10 cellular contexts compared by ENCODE assay signal in the genomic region with DNA sequence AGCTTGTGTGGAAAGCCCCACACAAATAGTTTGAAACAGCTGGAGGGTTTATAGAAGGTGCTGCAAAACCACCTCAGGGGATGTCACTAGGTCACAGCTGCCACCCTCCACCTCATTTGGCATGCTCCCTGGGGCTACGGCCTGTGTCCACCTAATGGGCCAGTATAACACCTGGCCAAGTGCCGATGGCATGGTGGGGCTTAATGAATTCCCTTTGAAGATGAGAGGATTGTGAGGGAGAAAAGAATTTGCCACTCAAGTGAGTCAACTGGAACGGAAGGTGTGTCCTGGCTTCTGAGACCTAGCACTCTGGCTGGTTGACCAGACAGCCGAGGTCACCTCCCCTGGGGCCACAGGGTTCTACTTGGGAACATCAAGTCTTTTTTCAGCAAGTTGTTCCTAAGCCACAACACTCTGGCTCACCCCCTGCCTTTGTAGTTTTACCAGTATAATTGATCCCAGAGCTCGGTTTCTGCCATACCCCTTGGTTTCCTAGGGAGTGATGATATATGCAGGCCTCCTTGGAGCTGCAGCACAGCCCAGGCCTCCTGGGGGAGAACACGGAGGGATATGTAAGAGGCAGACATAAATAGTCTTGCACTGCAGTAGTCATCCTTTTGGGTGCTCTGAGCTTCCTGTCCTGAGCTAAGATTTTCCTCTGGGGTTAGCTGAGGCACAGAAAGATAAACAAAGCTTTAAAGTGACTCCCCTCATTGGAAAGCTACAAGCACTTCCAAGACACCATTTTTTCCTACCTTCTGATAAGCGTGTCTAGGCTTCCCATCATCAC.
DNase-seq lines count a peak whose midpoint lies in the region; ATAC-seq and TF ChIP-seq lines count a peak whose summit lies in the region.
"Had no signal": no experiment of that assay in that cellular context is flagged by ENCODE, and none has a peak within 500 bp of the region (broad histone marks: within the 10 kb centered on the region; RNA-seq: fewer than 3 reads in every experiment).

No MANE protein-coding gene starts in this region.

- peaks cover 67% of the 10 kb centered on the region for H3K4me1 ChIP-seq in PC-9 (replicated peaks; ENCODE audit: insufficient read depth)

- H3K4me1 Mint-ChIP-seq in chondrocyte (ENCODE audit: low read depth): peaks cover 14% of the 10 kb centered on the region

- no peaks in the 10 kb centered on the region for H4K20me1 ChIP-seq in PC-9 (ENCODE audit: insufficient read depth)

- peak; percentile 12 for DNase-seq in GM03348 (ENCODE audit: low spot score)
- peak; percentile 77 to 98 for DNase-seq in PC-9
- no peak for DNase-seq in chondrocyte (ENCODE audit: low spot score)
- peak; percentile 76 for DNase-seq in skeletal muscle cell (ENCODE audit: low read depth)
- DNase-seq in occipital lobe (lab: John Stamatoyannopoulos, UW): no peak
- DNase-seq in GF-D8 (lab: John Stamatoyannopoulos, UW): no peak
- DNase-seq: NCI-H1694 treated with DMSO at 0.1 percent for 48 hours, SIG-M5 had no signal

- peak overlapping the region; percentile 35 for H3K27ac ChIP-seq in PC-9

- no peak for ATAC-seq in HG03378 (IDR thresholded peaks at IDR 0.05; ENCODE audit: unreplicated experiment)
- ATAC-seq in GM21619 (IDR thresholded peaks at IDR 0.05; ENCODE audit: unreplicated experiment): no peak

- H3K27me3 Mint-ChIP-seq in chondrocyte (ENCODE audit: low read depth): peaks cover 2% of the 10 kb centered on the region

- peak overlapping the region; percentile 6 for H3K27ac Mint-ChIP-seq in chondrocyte (ENCODE audit: unreplicated experiment)

- H3K27me3 ChIP-seq in PC-9 (ENCODE audit: insufficient read depth, low read depth): no peaks in the 10 kb centered on the region

- intact Hi-C loops in PC-9 (cut with micrococcal nuclease; ENCODE audit: unreplicated experiment): loop anchor here (1.0 to 10.0 kb wide), 4 partner anchors 33 to 299 kb away; no protein-coding TSS in a partner anchor

- H3K4me2 ChIP-seq in PC-9: peak overlapping the region; percentile 46

- CTCF ChIA-PET in PC-9 (lab: Charles Lee): interaction anchor here (0.6 kb wide), 3 partner anchors 74 to 242 kb away, joined by 3 to 7 read pairs (median 4); no protein-coding TSS in a partner anchor

- H3K9me2 ChIP-seq in PC-9 (ENCODE audit: insufficient read depth): no peaks in the 10 kb centered on the region

- peaks cover 41% of the 10 kb centered on the region for H3F3A ChIP-seq in PC-9 (ENCODE audit: insufficient read depth, low read depth)

- no peaks in the 10 kb centered on the region for H3K79me2 ChIP-seq in PC-9 (ENCODE audit: low read depth)

- TF ChIP-seq CTCF in PC-9 (conservative IDR thresholded peaks at IDR 0.05): no peak
- no peak for TF ChIP-seq CTCF in chondrocyte (IDR thresholded peaks at IDR 0.05)

- H3K4me3 ChIP-seq in PC-9 (no peak overlapping the region), skeletal muscle cell (ENCODE audit: low read depth, low read length) (no peak overlapping the region)

- no peaks in the 10 kb centered on the region for H3K36me3 ChIP-seq in PC-9 (ENCODE audit: low read depth)

- BruUV-seq in PC-9 (replicated peaks; lab: Mats Ljungman, UMichigan): no TSS peak

- H3K9me3 Mint-ChIP-seq in chondrocyte (ENCODE audit: low read depth): peaks cover 5% of the 10 kb centered on the region

- H3K36me3 Mint-ChIP-seq in chondrocyte (ENCODE audit: low read depth): no peaks in the 10 kb centered on the region

- POLR2A ChIA-PET in PC-9 (lab: Charles Lee; ENCODE audit: unreplicated experiment): interaction anchor here (0.6 to 0.7 kb wide), 3 partner anchors 18 to 294 kb away, joined by 3 to 7 read pairs (median 4); no protein-coding TSS in a partner anchor

- peaks cover 6% of the 10 kb centered on the region for H3K9me3 ChIP-seq in PC-9 (ENCODE audit: insufficient read depth, low read depth)

- no peak overlapping the region for H3K4me3 Mint-ChIP-seq in chondrocyte (ENCODE audit: unreplicated experiment)

- no peak overlapping the region for H2AFZ ChIP-seq in PC-9

Comparison
In these comparisons a context has a peak if more than half of its experiments do, and no peak if none do; other contexts are left out.
1. DNase-seq: peak in GM03348 (single experiment), PC-9 (2 of 2) and skeletal muscle cell (single experiment); none in chondrocyte (single experiment), occipital lobe (single experiment) and GF-D8 (single experiment).